In the genomic region with DNA sequence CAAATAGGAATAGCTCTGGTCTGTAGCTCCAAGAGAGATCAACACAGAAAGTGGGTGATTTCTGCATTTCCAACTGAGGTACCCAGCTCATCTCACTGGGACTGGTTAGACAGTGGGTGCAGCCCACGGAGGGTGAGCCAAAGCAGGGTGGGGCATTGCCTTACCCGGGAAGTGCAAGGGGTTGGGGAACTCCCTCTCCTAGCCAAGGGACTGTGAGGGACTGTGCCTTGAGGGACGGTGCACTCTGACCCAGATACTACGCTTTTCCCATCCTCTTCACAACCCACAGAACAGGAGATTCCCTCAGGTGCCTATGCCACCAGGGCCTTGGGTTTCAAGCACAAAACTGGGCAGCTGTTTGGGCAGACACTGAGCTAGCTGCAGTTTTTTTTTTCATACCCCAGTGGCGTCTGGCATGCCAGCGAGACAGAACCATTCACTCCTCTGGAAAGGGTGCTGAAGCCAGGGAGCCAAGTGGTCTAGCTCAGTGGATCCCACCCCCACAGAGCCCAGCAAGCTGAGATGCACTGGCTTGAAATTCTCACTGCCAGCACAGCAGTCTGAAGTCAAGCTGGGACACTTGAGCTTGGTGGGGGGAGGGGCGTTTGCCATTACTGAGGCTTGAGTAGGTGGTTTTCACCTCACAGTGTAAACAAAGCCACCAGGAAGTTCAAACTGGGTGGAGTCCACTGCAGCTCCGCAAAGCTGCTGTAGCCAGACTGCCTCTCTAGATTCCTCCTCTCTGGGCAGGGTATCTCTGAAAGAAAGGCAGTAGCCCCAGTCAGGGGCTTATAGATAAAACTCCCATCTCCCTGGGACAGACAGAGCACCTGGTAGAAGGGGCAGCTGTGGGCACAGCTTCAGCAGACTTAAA, we compare ENCODE assay signal across 8 cellular contexts. TPM values are rescaled to one million over a fixed set of nuclear protein-coding genes. Genes with fewer than 3 reads are reported as not detected.
DNase-seq lines count a peak whose midpoint lies in the region; ATAC-seq and TF ChIP-seq lines count a peak whose summit lies in the region.
"Not testable (repeated sequence)": the region's sequence is repeated elsewhere in the genome, so short reads cannot be mapped to it uniquely, and the experiment has no call there.

No MANE protein-coding gene starts in this region.

- peak overlapping the region; percentile 55 for H3K27ac ChIP-seq in 22Rv1
- H3K27ac ChIP-seq in GM23338 (ENCODE audit: low read depth), result peak overlapping the region; percentile 74; the same call in 1 of the 2 replicates

- peaks cover 16% of the 10 kb centered on the region for H3K4me1 ChIP-seq in GM23338 (ENCODE audit: insufficient read depth)

- H3K27me3 ChIP-seq in GM23338 (ENCODE audit: insufficient read depth), result not testable (repeated sequence)

- not testable (repeated sequence) for H3K9me2 ChIP-seq in GM23338 (ENCODE audit: insufficient read depth)

- H3K36me3 Mint-ChIP-seq in GM23338 (ENCODE audit: low read depth), result not testable (repeated sequence)

- H3K36me3 ChIP-seq in GM23338 (ENCODE audit: insufficient read depth), result not testable (repeated sequence)

- peak; percentile 52 for ATAC-seq in GM23338

- H3K4me3 Mint-ChIP-seq in GM23338, result 0 out of 3 replicates have a peak overlapping the region, but pooled peaks have one; percentile 18

- DNase-seq in GM23338 (ENCODE audit: low spot score) (peak; percentile 86), NCI-H2227 (lab: John Stamatoyannopoulos, UW; ENCODE audit: unreplicated experiment) (peak; percentile 51), T-helper 9 cell (peak; percentile 61), activated T-helper 1 cell treated with Interleukin-2 at 50 U/mL for 16 hours (ENCODE audit: low read depth) (peak; percentile 74), epithelial cell of esophagus (ENCODE audit: low read depth) (peak; percentile 74), mucosa of gallbladder (ENCODE audit: low spot score) (peak; percentile 88)
- DNase-seq in stimulated activated CD4-positive, alpha-beta T cell treated with anti-CD3 and anti-CD28 coated beads, Interleukin-4, amount 100 ng/mL, for 24 hours, result peak; percentile 77

- not testable (repeated sequence) for H3K79me2 ChIP-seq in GM23338 (replicated peaks; ENCODE audit: insufficient read depth)

- peaks cover 17% of the 10 kb centered on the region for H3K9me3 Mint-ChIP-seq in GM23338

- H4K20me1 ChIP-seq in GM23338 (replicated peaks; ENCODE audit: insufficient read depth), result not testable (repeated sequence)

- H3K27me3 Mint-ChIP-seq in GM23338 (ENCODE audit: insufficient read depth, low read depth, poor library complexity), result not testable (repeated sequence)

- peak overlapping the region; percentile 48 for H3K4me3 ChIP-seq in GM23338
- not testable (repeated sequence) for H3K4me3 ChIP-seq in epithelial cell of esophagus (ENCODE audit: low read length)

- H3K4me1 Mint-ChIP-seq in GM23338, result peaks cover 25% of the 10 kb centered on the region

- TF ChIP-seq CTCF in 22Rv1 (IDR thresholded peaks at IDR 0.05); GM23338 (conservative IDR thresholded peaks at IDR 0.05; ENCODE audit: low read depth in 2 of 2); epithelial cell of esophagus (IDR thresholded peaks at IDR 0.05; ENCODE audit: insufficient read depth, low read depth, low read length, missing control alignments): not testable (repeated sequence)

- H3K27ac Mint-ChIP-seq in GM23338, result not testable (repeated sequence)

- H3F3A ChIP-seq in GM23338 (replicated peaks; ENCODE audit: low read depth), result not testable (repeated sequence)

- H3K4me2 ChIP-seq in GM23338, result peak overlapping the region; percentile 77

- H2AFZ ChIP-seq in GM23338, result peak overlapping the region; percentile 94

TF ChIP-seq in GM23338, 12 proteins besides CTCF, POLR2A, EP300 and RAD21:
- peak; percentile 33; the same call in 1 of the 2 replicates for TF ChIP-seq ZNF331 (CRISPR knock-in tag; IDR thresholded peaks at IDR 0.05; ENCODE audit: low read depth)

RNA-seq across cellular contexts. Expression of gene SPG11, which starts 19.6 kb away (rescaled TPM):
- 35.7 and 42.2 TPM in 2 replicates for total RNA-seq in GM23338 (2014; rRNA removed; shearing (Covaris generic))
- polyA plus RNA-seq in GM23338 (2016; fragmentation: Nextera tagmentation; extraction: Ambion mirVana), result 23.3 and 23.9 TPM in 2 replicates
- 96.3 TPM for total RNA-seq in mucosa of gallbladder

RNA-seq across cellular contexts. Expression of gene PATL2, which starts 28.1 kb away (rescaled TPM):
- 0.35 TPM in 1 of 2 replicates, not detected in the other for total RNA-seq in GM23338 (2014; rRNA removed; shearing (Covaris generic))
- polyA plus RNA-seq in GM23338 (2016; fragmentation: Nextera tagmentation; extraction: Ambion mirVana), result 0.10 and 0.19 TPM in 2 replicates
- 2.2 TPM for total RNA-seq in mucosa of gallbladder

RNA-seq across cellular contexts. Expression of gene B2M, which starts 28.3 kb away (rescaled TPM):
- 167 and 183 TPM in 2 replicates for total RNA-seq in GM23338 (2014; rRNA removed; shearing (Covaris generic))
- polyA plus RNA-seq in GM23338 (2016; fragmentation: Nextera tagmentation; extraction: Ambion mirVana), result 180 and 191 TPM in 2 replicates
- total RNA-seq in mucosa of gallbladder, result 2,061 TPM

RNA-seq across cellular contexts. Expression of gene TRIM69, which starts 53.3 kb away (rescaled TPM):
- total RNA-seq in GM23338 (2014; rRNA removed; shearing (Covaris generic)), result 7.0 and 8.3 TPM in 2 replicates
- 3.5 and 4.3 TPM in 2 replicates for polyA plus RNA-seq in GM23338 (2016; fragmentation: Nextera tagmentation; extraction: Ambion mirVana)
- 29.8 TPM for total RNA-seq in mucosa of gallbladder

Comparison
In these comparisons a context has a peak if more than half of its experiments do, and no peak if none do; other contexts are left out.
1. RNA of gene B2M, which starts 28.3 kb away (total RNA-seq): 2,061 TPM in mucosa of gallbladder (single experiment); 167 to 183 TPM in GM23338; every median in the first group is over 10 times any median in the second.
2. Peak in every context shown above with its lines, with median percentiles within 50 percentile points of each other: DNase-seq.